In the genomic region with DNA sequence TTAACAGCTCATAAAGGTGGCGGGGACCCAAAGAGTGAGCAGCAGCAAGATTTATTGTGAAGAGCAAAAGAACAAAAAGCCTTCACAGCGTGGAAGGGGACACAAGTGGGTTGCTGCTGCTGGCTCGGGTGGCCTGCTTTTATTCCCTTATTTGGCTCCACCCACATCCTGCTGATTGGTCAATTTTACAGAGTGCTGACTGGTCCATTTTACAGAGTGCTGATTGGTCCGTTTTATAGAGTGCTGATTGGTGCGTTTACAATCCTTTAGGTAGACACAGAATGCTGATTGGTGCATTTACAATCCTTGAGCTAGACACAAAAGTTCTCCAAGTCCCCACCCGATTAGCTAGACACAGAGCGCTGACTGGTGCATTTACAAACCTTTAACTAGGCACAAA, we compare ENCODE assay signal across 7 cellular contexts.
DNase-seq lines count a peak whose midpoint lies in the region; ATAC-seq, FAIRE-seq and TF ChIP-seq lines count a peak whose summit lies in the region.
"Not testable (repeated sequence)": the region's sequence is repeated elsewhere in the genome, so short reads cannot be mapped to it uniquely, and the experiment has no call there.

No MANE protein-coding gene starts in this region.

- POLR2A ChIA-PET in A549 (lab: Yijun Ruan, JAX); IMR-90 (lab: Charles Lee; ENCODE audit: unreplicated experiment); WTC11 (lab: Charles Lee); HepG2 (lab: Yijun Ruan, JAX): not testable (repeated sequence)
- POLR2A ChIA-PET in K562 (lab: Yijun Ruan, JAX) = interaction anchor here (1.1 kb wide), 1 partner anchor 18 kb away, joined by 3 read pairs; no protein-coding TSS in a partner anchor

- H2AK9ac ChIP-seq in IMR-90 (replicated peaks; ENCODE audit: low read depth, low read length, poor library complexity) = not testable (repeated sequence)

- ATAC-seq in A549; IMR-90 (ENCODE audit: low read depth); WTC11; K562; HepG2: not testable (repeated sequence)

- not testable (repeated sequence) for TF ChIP-seq EP300 in A549 (IDR thresholded peaks at IDR 0.05); K562 (IDR thresholded peaks at IDR 0.05; ENCODE audit: low read length); HepG2 (IDR thresholded peaks at IDR 0.05; ENCODE audit: low read depth in 2 of 2, low read length in 2 of 2); HepG2 (CRISPR knock-in tag; IDR thresholded peaks at IDR 0.05; ENCODE audit: borderline replicate concordance)

- H3K18ac ChIP-seq in IMR-90 (ENCODE audit: low read depth, low read length) = not testable (repeated sequence)

- not testable (repeated sequence) for H3K4me3 Mint-ChIP-seq in WTC11; astrocyte (ENCODE audit: unreplicated experiment)

- H3K79me1 ChIP-seq in IMR-90 (ENCODE audit: low read depth in 1 of 2, low read length in 2 of 2) = not testable (repeated sequence)

- H3K79me2 ChIP-seq in astrocyte (ENCODE audit: insufficient read depth, low read length); K562 (ENCODE audit: control insufficient read depth, insufficient read depth, low read length); HepG2 (ENCODE audit: insufficient read depth, low read length): not testable (repeated sequence)

- not testable (repeated sequence) for H2BK5ac ChIP-seq in IMR-90 (ENCODE audit: low read depth, low read length, poor library complexity, severe bottlenecking)

- not testable (repeated sequence) for H2BK120ac ChIP-seq in IMR-90 (ENCODE audit: low read depth, low read length)

- not testable (repeated sequence) for H4K8ac ChIP-seq in IMR-90 (ENCODE audit: low read depth in 2 of 2, low read length in 2 of 2)

- H3K36me3 ChIP-seq in IMR-90 (ENCODE audit: control insufficient read depth, insufficient read depth, low read length) (peaks cover 14% of the 10 kb centered on the region), K562 (ENCODE audit: control insufficient read depth, insufficient read depth, low read length) (peaks cover 39% of the 10 kb centered on the region), neutrophil (peaks cover 33% of the 10 kb centered on the region)
- H3K36me3 ChIP-seq in astrocyte (ENCODE audit: insufficient read depth, low read length); HepG2 (replicated peaks in 1 of 2; ENCODE audit: control insufficient read depth in 1 of 2, insufficient read depth in 2 of 2, low read length in 2 of 2): not testable (repeated sequence)

- in situ Hi-C loops in IMR-90 (cut with MboI; ENCODE audit: low sequenced_read_pairs); K562 (cut with MboI); HepG2 (cut with HindIII; ENCODE audit: extremely low pct_ligation_motif_present, low pct_unique_long_range_greater_than_20kb): not testable (repeated sequence)

- not testable (repeated sequence) for H3K4me2 ChIP-seq in A549; IMR-90 (ENCODE audit: low read depth, low read length); astrocyte (ENCODE audit: low read length); K562 (ENCODE audit: insufficient read depth, low read length); HepG2 (ENCODE audit: low read depth, low read length)

- H3K9me3 Mint-ChIP-seq in WTC11 (peaks cover 26% of the 10 kb centered on the region), astrocyte (ENCODE audit: unreplicated experiment) (peaks cover 12% of the 10 kb centered on the region)

- not testable (repeated sequence) for DNase-seq in A549 (ENCODE audit: low read depth in 1 of 2, low spot score in 1 of 2); IMR-90; WTC11 (ENCODE audit: low spot score); astrocyte (ENCODE audit: low read depth); K562 (ENCODE audit: extremely low read depth in 1 of 4, low spot score in 3 of 4); HepG2 (ENCODE audit: low spot score)

- FAIRE-seq in A549 (lab: Jason Lieb, UNC); astrocyte (lab: Jason Lieb, UNC); K562 (lab: Jason Lieb, UNC); HepG2 (lab: Jason Lieb, UNC): not testable (repeated sequence)

- H3K4me1 Mint-ChIP-seq in WTC11; astrocyte (ENCODE audit: low read depth, unreplicated experiment): not testable (repeated sequence)

- not testable (repeated sequence) for H3K27me3 ChIP-seq in IMR-90 (ENCODE audit: control insufficient read depth, insufficient read depth, low read length); astrocyte (ENCODE audit: insufficient read depth, low read length); K562 (ENCODE audit: control insufficient read depth in 2 of 2, insufficient read depth in 2 of 2, low read length in 2 of 2); HepG2 (ENCODE audit: control insufficient read depth in 1 of 2, insufficient read depth in 2 of 2, low read length in 2 of 2); neutrophil

- H3K27me3 Mint-ChIP-seq in WTC11 (ENCODE audit: low read depth); astrocyte (ENCODE audit: low read depth, unreplicated experiment): not testable (repeated sequence)

- not testable (repeated sequence) for H4K91ac ChIP-seq in IMR-90 (ENCODE audit: insufficient read depth, low read depth, low read length)

- not testable (repeated sequence) for H3K23ac ChIP-seq in IMR-90 (ENCODE audit: low read depth, low read length)

- TF ChIP-seq RAD21 in A549 (conservative IDR thresholded peaks at IDR 0.05 in 1 of 2, IDR thresholded peaks at IDR 0.05 in 1 of 2); IMR-90 (IDR thresholded peaks at IDR 0.05; ENCODE audit: low read length); K562 (CRISPR knock-in tag; conservative IDR thresholded peaks at IDR 0.05 in 1 of 2, IDR thresholded peaks at IDR 0.05 in 1 of 2); HepG2 (CRISPR knock-in tag; IDR thresholded peaks at IDR 0.05): not testable (repeated sequence)

- H3K14ac ChIP-seq in IMR-90 (replicated peaks; ENCODE audit: low read depth, low read length) = not testable (repeated sequence)

- not testable (repeated sequence) for BruUV-seq in IMR-90 (replicated peaks; lab: Mats Ljungman, UMichigan); K562 (replicated peaks; lab: Mats Ljungman, UMichigan); HepG2 (replicated peaks; lab: Mats Ljungman, UMichigan)

- H3K9me3 ChIP-seq in A549; IMR-90 (ENCODE audit: control insufficient read depth, insufficient read depth, low read length); astrocyte (ENCODE audit: insufficient read depth, low read depth, low read length); HepG2 (ENCODE audit: low read length); neutrophil: not testable (repeated sequence)
- peaks cover 16% of the 10 kb centered on the region for H3K9me3 ChIP-seq in K562 (replicated peaks; ENCODE audit: control insufficient read depth, insufficient read depth, low read depth, low read length)

- not testable (repeated sequence) for TF ChIP-seq CTCF in A549 (IDR thresholded peaks at IDR 0.05); IMR-90 (conservative IDR thresholded peaks at IDR 0.05; ENCODE audit: low read depth, low read length); WTC11 (IDR thresholded peaks at IDR 0.05); astrocyte (IDR thresholded peaks at IDR 0.05; ENCODE audit: insufficient read depth, low read depth, low read length); K562 (IDR thresholded peaks at IDR 0.05 in 2 of 3, conservative IDR thresholded peaks at IDR 0.05 in 1 of 3; ENCODE audit: insufficient read depth in 2 of 3, low read depth in 1 of 3, low read length in 3 of 3); HepG2 (CRISPR knock-in tag; IDR thresholded peaks at IDR 0.05); neutrophil (IDR thresholded peaks at IDR 0.05)

- H4K5ac ChIP-seq in IMR-90 (ENCODE audit: low read depth, low read length) = not testable (repeated sequence)

- 92% methylated on average over 7 of the region's 7 CpGs for WGBS in A549 (ENCODE audit: missing lambda C conversion rate)
- WGBS in IMR-90 (ENCODE audit: extremely low coverage in 2 of 2, insufficient read length in 1 of 2), 2 experiments = 100% methylated on average over 2 of the region's 7 CpGs; no CpG with 5 or more reads in 1 of the 2 experiments
- WGBS in K562 (ENCODE audit: insufficient coverage, low coverage, missing lambda C conversion rate) = 94% methylated on average over 7 of the region's 7 CpGs
- 55% methylated on average over 7 of the region's 7 CpGs for WGBS in HepG2 (ENCODE audit: low lambda C conversion rate)

- dilution Hi-C loops in IMR-90 (cut with HindIII; ENCODE audit: low sequenced_read_pairs, unreplicated experiment) = not testable (repeated sequence)

- H3K4me1 ChIP-seq in A549; IMR-90 (ENCODE audit: control insufficient read depth, insufficient read depth, low read length); astrocyte (ENCODE audit: insufficient read depth, low read length); K562 (replicated peaks in 1 of 2; ENCODE audit: control insufficient read depth in 2 of 2, insufficient read depth in 2 of 2, low read length in 2 of 2); HepG2 (ENCODE audit: insufficient read depth, low read length): not testable (repeated sequence)
- peaks cover 11 to 12% of the 10 kb centered on the region in 2 experiments for H3K4me1 ChIP-seq in neutrophil (ENCODE audit: control insufficient read depth in 1 of 2, insufficient read depth in 1 of 2, low read depth in 1 of 2, low read length in 1 of 2)

- H3K4me3 ChIP-seq in A549; IMR-90 (ENCODE audit: insufficient read depth, low read depth, low read length); astrocyte (ENCODE audit: insufficient read depth, low read depth, low read length); K562; HepG2 (replicated peaks in 1 of 3; ENCODE audit: insufficient read depth in 1 of 3, low read depth in 2 of 3, low read length in 3 of 3); neutrophil (ENCODE audit: low read depth in 1 of 2, low read length in 1 of 2): not testable (repeated sequence)

- H3K4ac ChIP-seq in IMR-90 (ENCODE audit: low read depth, low read length) = not testable (repeated sequence)

- CTCF ChIA-PET in A549 (lab: Yijun Ruan, JAX) (interaction anchor here (1.0 to 3.1 kb wide), 4 partner anchors 44 to 241 kb away, joined by 3 to 9 read pairs (median 4); no protein-coding TSS in a partner anchor), IMR-90 (lab: Yijun Ruan, JAX) (interaction anchor here (0.6 to 1.1 kb wide), 2 partner anchors 21 to 59 kb away, joined by 3 to 4 read pairs; no protein-coding TSS in a partner anchor)
- CTCF ChIA-PET in WTC11 (lab: Charles Lee); K562 (lab: Yijun Ruan, JAX; ENCODE audit: low intra/inter-chr PET ratio); HepG2 (lab: Yijun Ruan, JAX; ENCODE audit: low intra/inter-chr PET ratio, low total read pairs): not testable (repeated sequence)

- H3K9me1 ChIP-seq in IMR-90 (ENCODE audit: insufficient read depth, low read length); K562 (ENCODE audit: control insufficient read depth, insufficient read depth, low read length): not testable (repeated sequence)

- not testable (repeated sequence) for H3K56ac ChIP-seq in IMR-90 (ENCODE audit: extremely low read depth, insufficient read depth, low read length)

- not testable (repeated sequence) for H3K9ac ChIP-seq in IMR-90 (ENCODE audit: low read depth, low read length); astrocyte (ENCODE audit: low read length); K562 (ENCODE audit: insufficient read depth in 1 of 2, low read depth in 2 of 2, low read length in 2 of 2); HepG2 (ENCODE audit: insufficient read depth, low read depth, low read length)

- H2BK20ac ChIP-seq in IMR-90 (ENCODE audit: low read depth, low read length) = not testable (repeated sequence)

- H3K27ac Mint-ChIP-seq in WTC11 = not testable (repeated sequence)
- peak overlapping the region; percentile 43 for H3K27ac Mint-ChIP-seq in astrocyte (ENCODE audit: unreplicated experiment)

- H3K36me3 Mint-ChIP-seq in WTC11 (peaks cover 43% of the 10 kb centered on the region), astrocyte (ENCODE audit: low read depth, unreplicated experiment) (peaks cover 47% of the 10 kb centered on the region)

- not testable (repeated sequence) for TF ChIP-seq POLR2A in A549 (IDR thresholded peaks at IDR 0.05; ENCODE audit: low read length); IMR-90 (IDR thresholded peaks at IDR 0.05; ENCODE audit: low read depth, low read length); K562 (conservative IDR thresholded peaks at IDR 0.05); HepG2 (IDR thresholded peaks at IDR 0.05; ENCODE audit: insufficient read depth in 1 of 2, low read depth in 2 of 2, low read length in 2 of 2)

- H4K20me1 ChIP-seq in IMR-90 (ENCODE audit: insufficient read depth, low read length); astrocyte (ENCODE audit: insufficient read depth, low read length); K562 (replicated peaks; ENCODE audit: control insufficient read depth, insufficient read depth, low read length); HepG2 (ENCODE audit: insufficient read depth, low read length): not testable (repeated sequence)

- not testable (repeated sequence) for H2AK5ac ChIP-seq in IMR-90 (ENCODE audit: low read depth, low read length)

- intact Hi-C loops in IMR-90 (cut with micrococcal nuclease); K562 (cut with micrococcal nuclease): not testable (repeated sequence)
- intact Hi-C loops in HepG2 (cut with micrococcal nuclease; ENCODE audit: unreplicated experiment) = loop anchor here (5.0 to 10.0 kb wide), 2 partner anchors 208 to 1480 kb away; no protein-coding TSS in a partner anchor

- not testable (repeated sequence) for H2BK15ac ChIP-seq in IMR-90 (ENCODE audit: low read depth, low read length)

- not testable (repeated sequence) for H2AFZ ChIP-seq in IMR-90 (replicated peaks; ENCODE audit: low read length, poor library complexity); astrocyte (ENCODE audit: low read depth, low read length); K562 (ENCODE audit: low read depth, low read length); HepG2 (ENCODE audit: low read length)

- not testable (repeated sequence) for H3K27ac ChIP-seq in A549; IMR-90 (ENCODE audit: insufficient read depth, low read length); astrocyte (ENCODE audit: low read depth, low read length); K562 (ENCODE audit: extremely low read depth, low read depth, low read length); HepG2 (ENCODE audit: extremely low read length, insufficient read depth, low read length)
- H3K27ac ChIP-seq in neutrophil = peak overlapping the region; percentile 25
